In genomic region chr6:33204415-33205171, GRCh38 we compare ENCODE assay signal across 1 cellular context.
TF ChIP-seq lines count a peak whose summit lies in the region.

TSS of gene HSD17B8 (plus strand) at chr6:33204655. CDS start at chr6:33204669, 14 bp downstream.

TF ChIP-seq in K562, 482 proteins besides CTCF, POLR2A, EP300 and RAD21 (continued from another document and continues in another):
- peak; percentile 65; the same call in 1 of the 2 replicates for TF ChIP-seq REST (CRISPR knock-in tag; IDR thresholded peaks at IDR 0.05; ENCODE audit: low read depth)
- TF ChIP-seq SMAD1 (IDR thresholded peaks at IDR 0.05; ENCODE audit: low read depth, low read length, partially characterized antibody) = no peak
- peak; percentile 45; the same call in 1 of the 2 replicates for TF ChIP-seq CREM (IDR thresholded peaks at IDR 0.05; ENCODE audit: low read depth)
- TF ChIP-seq E4F1 (CRISPR knock-in tag; IDR thresholded peaks at IDR 0.05; ENCODE audit: borderline replicate concordance) = no peak
- no peak for TF ChIP-seq CEBPG (CRISPR knock-in tag; IDR thresholded peaks at IDR 0.05)
- no peak for TF ChIP-seq CEBPG (tag; conservative IDR thresholded peaks at IDR 0.05 in 1 of 2, IDR thresholded peaks at IDR 0.05 in 1 of 2)
- TF ChIP-seq THRB (CRISPR knock-in tag; conservative IDR thresholded peaks at IDR 0.05) = 0 out of 2 replicates have a peak, but pooled peaks have one; percentile 47
- no peak for TF ChIP-seq SETDB1 (IDR thresholded peaks at IDR 0.05; ENCODE audit: low read length)
- TF ChIP-seq BHLHE40 (IDR thresholded peaks at IDR 0.05; ENCODE audit: low read length) = no peak; the same call in 1 of the 2 replicates
- peak; percentile 72 for TF ChIP-seq E2F8 (IDR thresholded peaks at IDR 0.05; ENCODE audit: low read depth, partially characterized antibody)
- TF ChIP-seq MCM3 (IDR thresholded peaks at IDR 0.05) = no peak
- TF ChIP-seq ZNF23 (CRISPR knock-in tag; IDR thresholded peaks at IDR 0.05) = 0 out of 2 replicates have a peak, but pooled peaks have one; percentile 39
- TF ChIP-seq HCFC1 (IDR thresholded peaks at IDR 0.05; ENCODE audit: low read depth, low read length) = no peak; the same call in 1 of the 2 replicates
- no peak for TF ChIP-seq ZBTB43 (CRISPR knock-in tag; IDR thresholded peaks at IDR 0.05)
- TF ChIP-seq GATAD2A (IDR thresholded peaks at IDR 0.05) = 0 out of 2 replicates have a peak, but pooled peaks have one; percentile 8
- no peak for TF ChIP-seq SAFB (IDR thresholded peaks at IDR 0.05; ENCODE audit: borderline replicate concordance, low read depth, low read length)
- no peak for TF ChIP-seq CBX8 (IDR thresholded peaks at IDR 0.05; ENCODE audit: borderline replicate concordance, extremely low read depth, low read depth, low read length, poor library complexity, severe bottlenecking)
- no peak; the same call in 1 of the 2 replicates for TF ChIP-seq NCOR1 (IDR thresholded peaks at IDR 0.05)
- no peak for TF ChIP-seq PPARD (CRISPR knock-in tag; IDR thresholded peaks at IDR 0.05)
- TF ChIP-seq PHF8 (IDR thresholded peaks at IDR 0.05; ENCODE audit: borderline replicate concordance, low read length) = peak; percentile 65; the same call in 1 of the 2 replicates
- no peak; the same call in 1 of the 2 replicates for TF ChIP-seq ZNF780A (CRISPR knock-in tag; IDR thresholded peaks at IDR 0.05)
- TF ChIP-seq MLLT1 (IDR thresholded peaks at IDR 0.05) = 0 out of 4 replicates have a peak, but pooled peaks of 1 of the 2 experiments have one; percentile 17
- TF ChIP-seq POLR2AphosphoS2 (IDR thresholded peaks at IDR 0.05; ENCODE audit: low read length) = peak; percentile 99
- no peak for TF ChIP-seq ATF6 (CRISPR knock-in tag; IDR thresholded peaks at IDR 0.05)
- no peak for TF ChIP-seq TSHZ1 (CRISPR knock-in tag; IDR thresholded peaks at IDR 0.05)
